In the genomic region with DNA sequence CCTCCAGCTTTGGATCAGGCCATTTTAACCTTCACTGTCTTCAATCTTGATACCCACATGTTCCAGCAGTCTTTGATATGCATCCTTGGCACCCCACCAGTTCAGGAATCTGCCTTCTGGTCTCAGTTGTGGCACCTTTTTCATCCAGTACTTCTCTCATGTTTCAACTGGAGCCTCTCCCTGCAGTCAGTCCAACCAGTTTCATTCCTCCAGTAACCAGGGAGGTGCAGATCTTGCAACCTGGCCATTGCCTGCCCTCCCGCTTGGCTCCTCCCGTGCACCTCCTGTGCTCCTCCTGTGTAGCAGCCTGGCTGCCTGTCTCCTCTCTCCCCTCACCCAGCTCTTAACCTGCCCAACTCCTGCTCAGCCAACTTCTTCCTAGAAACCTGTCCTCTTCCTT, we compare ENCODE assay signal across 15 cellular contexts.
"Had no signal": no experiment of that assay in that cellular context is flagged by ENCODE, and none has a peak within 500 bp of the region (broad histone marks: within the 10 kb centered on the region; RNA-seq: fewer than 3 reads in every experiment).

No MANE protein-coding gene starts in this region.

- H3K27ac Mint-ChIP-seq: activated CD4-positive, alpha-beta memory T cell treated with anti-CD3 and anti-CD28 coated beads, Interleukin-2, amount 10 ng/mL, durations not matched to agents 7 days and 5 days; natural killer cell treated with Interleukin-12 subunit alpha and Interleukin-12 subunit beta and Interleukin-15 and Interleukin-18, amount 100 ng/mL, for 72 hours; T-helper 2 cell treated with Interferon-gamma antibody and Interleukin-4, amounts not matched to agents 5 μg/mL and 100 μg/mL, for 36 hours had no signal

- H3K27ac ChIP-seq: breast epithelium, dorsolateral prefrontal cortex, psoas muscle, suprapubic skin had no signal

- H3K27me3 Mint-ChIP-seq: activated CD4-positive, alpha-beta memory T cell treated with anti-CD3 and anti-CD28 coated beads, Interleukin-2, amount 10 ng/mL, durations not matched to agents 7 days and 5 days; natural killer cell treated with Interleukin-12 subunit alpha and Interleukin-12 subunit beta and Interleukin-15 and Interleukin-18, amount 100 ng/mL, for 72 hours had no signal

- H3K4me1 ChIP-seq: breast epithelium, psoas muscle, suprapubic skin had no signal

- H3K27me3 ChIP-seq: breast epithelium, dorsolateral prefrontal cortex, suprapubic skin had no signal

- H3K9me3 ChIP-seq: breast epithelium, psoas muscle, suprapubic skin had no signal

- DNase-seq: activated CD4-positive, alpha-beta memory T cell treated with anti-CD3 and anti-CD28 coated beads, Interleukin-2, amount 10 ng/mL, durations not matched to agents 7 days and 5 days; activated CD4-positive, CD25-positive, alpha-beta regulatory T cell treated with anti-CD3 and anti-CD28 coated beads, Interleukin-2, amount 50 U/mL, for 72 hours; activated gamma-delta T cell; activated T-cell treated with anti-CD3 and anti-CD28 coated beads, Interleukin-2, amount 50 U/mL, for 48 hours; aorta; dorsolateral prefrontal cortex; hippocampal formation; psoas muscle; stimulated activated CD4-positive, alpha-beta T cell treated with anti-CD3 and anti-CD28 coated beads, Interleukin-12 subunit alpha, Interleukin-12 subunit beta, amount 100 ng/mL, for 4 hours; stimulated activated naive CD8-positive, alpha-beta T cell treated with anti-CD3 and anti-CD28 coated beads, Interleukin-15, Interleukin-2, amounts not matched to agents 100 U/mL and 50 U/mL, for 24 hours had no signal

- H3K4me3 ChIP-seq: breast epithelium, dorsolateral prefrontal cortex, psoas muscle, suprapubic skin had no signal

- H3K4me1 Mint-ChIP-seq: activated CD4-positive, alpha-beta memory T cell treated with anti-CD3 and anti-CD28 coated beads, Interleukin-2, amount 10 ng/mL, durations not matched to agents 7 days and 5 days had no signal

- H3K9me3 Mint-ChIP-seq: activated CD4-positive, alpha-beta memory T cell treated with anti-CD3 and anti-CD28 coated beads, Interleukin-2, amount 10 ng/mL, durations not matched to agents 7 days and 5 days; natural killer cell treated with Interleukin-12 subunit alpha and Interleukin-12 subunit beta and Interleukin-15 and Interleukin-18, amount 100 ng/mL, for 72 hours; T-helper 2 cell treated with Interferon-gamma antibody and Interleukin-4, amounts not matched to agents 5 μg/mL and 100 μg/mL, for 36 hours had no signal

- ATAC-seq: esophagus mucosa; natural killer cell treated with Interleukin-12 subunit alpha and Interleukin-12 subunit beta and Interleukin-15 and Interleukin-18, amount 100 ng/mL, for 72 hours; stimulated activated naive CD8-positive, alpha-beta T cell treated with anti-CD3 and anti-CD28 coated beads, Interleukin-15, Interleukin-2, amounts not matched to agents 100 U/mL and 50 U/mL, for 24 hours had no signal

- H3K4me3 Mint-ChIP-seq: activated CD4-positive, alpha-beta memory T cell treated with anti-CD3 and anti-CD28 coated beads, Interleukin-2, amount 10 ng/mL, durations not matched to agents 7 days and 5 days; natural killer cell treated with Interleukin-12 subunit alpha and Interleukin-12 subunit beta and Interleukin-15 and Interleukin-18, amount 100 ng/mL, for 72 hours; T-helper 2 cell treated with Interferon-gamma antibody and Interleukin-4, amounts not matched to agents 5 μg/mL and 100 μg/mL, for 36 hours had no signal
